18 cellular contexts compared by ENCODE assay signal in genomic region chr10:30070001-30070759, GRCh38. TPM values are rescaled to one million over a fixed set of nuclear protein-coding genes. Genes with fewer than 3 reads are reported as not detected.
DNase-seq lines count a peak whose midpoint lies in the region.
"Had no signal": no experiment of that assay in that cellular context is flagged by ENCODE, and none has a peak within 500 bp of the region (broad histone marks: within the 10 kb centered on the region; RNA-seq: fewer than 3 reads in every experiment).

No MANE protein-coding gene starts in this region.

- no peaks in the 10 kb centered on the region for H3K27me3 ChIP-seq in ACC112 (ENCODE audit: insufficient read depth, low read length)
- H3K27me3 ChIP-seq: neutrophil, thyroid gland had no signal

- peak; percentile 4 for DNase-seq in M059J (ENCODE audit: low read depth)
- peak; percentile 42 for DNase-seq in dermis blood vessel endothelial cell
- peak; percentile 12 to 83 for DNase-seq in lung microvascular endothelial cell (ENCODE audit: low read depth in 2 of 2)
- no peak for DNase-seq in NCI-H187 treated with DMSO at 0.1 percent for 48 hours (lab: John Stamatoyannopoulos, UW)
- no peak for DNase-seq in NCI-H1092 treated with DMSO at 0.1 percent for 48 hours (lab: John Stamatoyannopoulos, UW)
- DNase-seq in NCI-H1417 treated with DMSO at 0.1 percent for 48 hours (lab: John Stamatoyannopoulos, UW) = no peak
- DNase-seq in NCI-H774 (lab: John Stamatoyannopoulos, UW) = no peak
- DNase-seq: activated CD4-positive, alpha-beta T cell treated with anti-CD3 and anti-CD28 coated beads for 1 hour; activated CD8-positive, alpha-beta memory T cell treated with anti-CD3 and anti-CD28 coated beads, Interleukin-2, amount 50 U/mL, for 4 hours; activated naive CD4-positive, alpha-beta T cell treated with anti-CD3 and anti-CD28 coated beads for 36 hours; effector memory CD4-positive, alpha-beta T cell; foreskin keratinocyte; stimulated activated CD4-positive, alpha-beta T cell treated with anti-CD3 and anti-CD28 coated beads, Interleukin-4, amount 100 ng/mL, for 4 hours; T-helper 17 cell; thyroid gland had no signal

- no peak overlapping the region for H3K27ac ChIP-seq in ACC112 (ENCODE audit: low read depth, low read length)
- H3K27ac ChIP-seq: foreskin keratinocyte, neutrophil, thyroid gland had no signal

- H3K36me3 ChIP-seq in ACC112 (ENCODE audit: insufficient read depth, low read length) = no peaks in the 10 kb centered on the region
- H3K36me3 ChIP-seq: HAP-1, neutrophil, thyroid gland had no signal

- H3K79me2 ChIP-seq in ACC112 (ENCODE audit: control insufficient read depth, insufficient read depth, low read length, unreplicated experiment) = no peaks in the 10 kb centered on the region

- peak overlapping the region; percentile 39 for H2AFZ ChIP-seq in ACC112 (ENCODE audit: low read length, unreplicated experiment)

- no peaks in the 10 kb centered on the region for H3K4me1 ChIP-seq in ACC112 (ENCODE audit: control insufficient read depth, insufficient read depth, low read length, unreplicated experiment)
- H3K4me1 ChIP-seq: foreskin keratinocyte, HAP-1 had no signal

- no peak overlapping the region for H3K4me3 ChIP-seq in ACC112 (ENCODE audit: low read depth, low read length)
- H3K4me3 ChIP-seq: HAP-1, thyroid gland had no signal

RNA-seq across cellular contexts. Expression of gene JCAD, which starts 10.8 kb away (rescaled TPM):
- not detected in 2 replicates for total RNA-seq in M059J (2014; rRNA removed; shearing (Covaris generic))
- total RNA-seq in dermis blood vessel endothelial cell = 74.7 and 96.4 TPM in 2 replicates
- 46.2 and 60.5 TPM in 2 replicates for total RNA-seq in lung microvascular endothelial cell

Comparison
In these comparisons a context has a peak if more than half of its experiments do, and no peak if none do; other contexts are left out.
1. DNase-seq: peak in M059J (single experiment), dermis blood vessel endothelial cell (single experiment) and lung microvascular endothelial cell (2 of 2); none in NCI-H187 treated with DMSO at 0.1 percent for 48 hours (single experiment), NCI-H1092 treated with DMSO at 0.1 percent for 48 hours (single experiment), NCI-H1417 treated with DMSO at 0.1 percent for 48 hours (single experiment) and NCI-H774 (single experiment).
2. RNA of gene JCAD, which starts 10.8 kb away (total RNA-seq): 74.7 to 96.4 TPM in dermis blood vessel endothelial cell and 46.2 to 60.5 TPM in lung microvascular endothelial cell; not detected in M059J; every median in the first group is over 10 times any median in the second.